6 cellular contexts compared by ENCODE assay signal in genomic region chr1:150256549-150257341, GRCh38. TPM values are rescaled to one million over a fixed set of nuclear protein-coding genes. Genes with fewer than 3 reads are reported as not detected.
DNase-seq lines count a peak whose midpoint lies in the region; TF ChIP-seq lines count a peak whose summit lies in the region.

No MANE protein-coding gene starts in this region.

- no peaks in the 10 kb centered on the region for H3K27me3 ChIP-seq in HUES48 (ENCODE audit: control insufficient read depth, insufficient read depth, low read length)
- H3K27me3 ChIP-seq in parathyroid adenoma (ENCODE audit: control insufficient read depth, insufficient read depth, low read length): no peaks in the 10 kb centered on the region

- peaks cover 8% of the 10 kb centered on the region for H3K36me3 ChIP-seq in HUES48 (ENCODE audit: control insufficient read depth, insufficient read depth, low read length)
- no peaks in the 10 kb centered on the region for H3K36me3 ChIP-seq in parathyroid adenoma (ENCODE audit: control insufficient read depth, insufficient read depth, low read length)

- H2AFZ ChIP-seq in parathyroid adenoma: peak overlapping the region; percentile 76

- DNase-seq in NCI-H748 (lab: John Stamatoyannopoulos, UW; ENCODE audit: unreplicated experiment) (no peak), immature natural killer cell (no peak), NCI-H1436 (lab: John Stamatoyannopoulos, UW) (no peak)

- no peak overlapping the region for H3K27ac Mint-ChIP-seq in immature natural killer cell

- H3K4me2 ChIP-seq in parathyroid adenoma (ENCODE audit: low read length): peak overlapping the region; percentile 72

- peak overlapping the region in 1 of 5 donors; percentile 27 for H3K4me3 Mint-ChIP-seq in immature natural killer cell

- TF ChIP-seq CTCF in parathyroid adenoma (IDR thresholded peaks at IDR 0.05): no peak

- H3K4me1 ChIP-seq in HUES48 (ENCODE audit: control insufficient read depth, insufficient read depth, low read length) (peaks cover 36% of the 10 kb centered on the region), parathyroid adenoma (peaks cover 6% of the 10 kb centered on the region)

- H3K27me3 Mint-ChIP-seq in immature natural killer cell (ENCODE audit: low read depth in 3 of 3): peaks cover 14 to 30% (median 18%) of the 10 kb centered on the region in 3 donors

- H3K4me1 Mint-ChIP-seq in immature natural killer cell: peaks cover 10 to 16% of the 10 kb centered on the region in 2 donors

- peak overlapping the region; percentile 79 for H3K4me3 ChIP-seq in HUES48 (ENCODE audit: low read depth, low read length)
- H3K4me3 ChIP-seq in parathyroid adenoma (ENCODE audit: low read depth, low read length): peak overlapping the region; percentile 52

- no peaks in the 10 kb centered on the region for H3K36me3 Mint-ChIP-seq in immature natural killer cell

- H3K9ac ChIP-seq in HUES48 (ENCODE audit: low read depth, low read length) (peak overlapping the region; percentile 69), parathyroid adenoma (no peak overlapping the region)

- H3K9me3 Mint-ChIP-seq in immature natural killer cell: peaks cover 0 to 1% (median 0%) of the 10 kb centered on the region in 6 donors

- H3K27ac ChIP-seq in HUES48 (ENCODE audit: low read depth, low read length) (peak overlapping the region; percentile 93), cingulate gyrus (ENCODE audit: low read depth, low read length) (peak overlapping the region; percentile 79), parathyroid adenoma (peak overlapping the region; percentile 66)

- no peaks in the 10 kb centered on the region for H3K79me2 ChIP-seq in parathyroid adenoma

- H3K9me3 ChIP-seq in HUES48 (ENCODE audit: control insufficient read depth, insufficient read depth, low read length) (no peaks in the 10 kb centered on the region), parathyroid adenoma (ENCODE audit: control insufficient read depth, low read length) (no peaks in the 10 kb centered on the region)

RNA-seq across cellular contexts. Expression of gene CA14, which starts 0.8 kb away (rescaled TPM):
- under 1 TPM in 2 of 3 donors, not detected in 1; 0.27 to 0.70 TPM for polyA plus RNA-seq in immature natural killer cell

RNA-seq across cellular contexts. Expression of gene APH1A, which starts 12.1 kb away (rescaled TPM):
- 10 to 100 TPM; 64.6 to 99.1 (median 82.1) TPM for polyA plus RNA-seq in immature natural killer cell

RNA-seq across cellular contexts. Expression of gene C1orf54, which starts 15.8 kb away (rescaled TPM):
- polyA plus RNA-seq in immature natural killer cell: 1 to 10 TPM; 1.9 to 6.9 (median 2.0) TPM

RNA-seq across cellular contexts. Expression of gene ANP32E, which starts 20.8 kb away (rescaled TPM):
- 10 to 100 TPM; 48.5 to 56.0 (median 54.6) TPM for polyA plus RNA-seq in immature natural killer cell

RNA-seq across cellular contexts. Expression of gene CIART, which starts 25.6 kb away (rescaled TPM):
- polyA plus RNA-seq in immature natural killer cell: not detected
